ENCODE assay signal across 8 cellular contexts in the genomic region with DNA sequence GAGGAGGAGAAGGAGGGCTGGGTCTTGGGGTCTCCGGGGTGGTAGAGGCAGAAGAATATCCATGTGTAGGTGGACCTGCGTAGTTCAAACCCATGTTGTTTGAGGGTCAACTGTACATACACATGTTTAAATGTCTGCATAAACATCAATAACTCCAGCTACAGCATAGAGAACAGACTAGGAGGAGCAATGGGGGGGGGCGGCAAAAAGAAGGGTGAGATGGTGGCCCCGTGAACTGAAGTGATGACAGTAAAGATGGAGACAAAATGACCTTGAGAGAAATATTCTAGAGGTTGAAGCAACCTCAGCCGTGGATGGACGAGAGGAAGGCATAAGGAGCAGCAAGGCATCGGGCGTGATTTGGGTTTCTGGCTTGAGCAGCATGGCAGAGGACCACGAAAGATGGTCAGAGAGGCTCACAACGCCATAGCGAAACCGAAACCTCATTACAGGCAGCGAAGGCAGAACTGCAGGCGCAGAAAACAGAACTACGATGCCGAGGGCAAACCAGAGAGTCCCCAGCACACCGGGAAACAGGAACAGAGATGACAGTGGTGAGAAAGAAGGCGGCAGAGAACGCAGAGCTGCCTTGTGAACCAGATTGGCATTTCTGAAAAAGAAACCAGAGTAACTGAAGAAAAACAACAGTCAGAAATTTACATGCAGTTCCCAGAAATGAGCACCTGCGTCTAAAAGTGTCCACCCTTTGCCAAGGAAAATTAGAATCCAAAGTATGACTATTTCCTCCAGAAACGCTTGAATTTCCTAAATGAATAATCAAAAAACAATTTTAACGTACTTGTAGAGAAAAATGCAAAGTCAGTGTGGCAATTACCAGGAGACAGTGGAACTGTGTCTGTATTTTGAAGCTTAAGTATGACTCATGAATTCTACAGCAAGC.
DNase-seq lines count a peak whose midpoint lies in the region; ATAC-seq lines count a peak whose summit lies in the region.

No MANE protein-coding gene starts in this region.

- DNase-seq in NCI-H1436 (lab: John Stamatoyannopoulos, UW) (peak; percentile 22), NCI-H1436 treated with DMSO at 0.1 percent for 48 hours (lab: John Stamatoyannopoulos, UW) (no peak), NOMO-1 treated with dmso at 0.1 percent for 144 hours (lab: John Stamatoyannopoulos, UW; ENCODE audit: unreplicated experiment) (peak; percentile 96), activated T-cell treated with anti-CD3 and anti-CD28 coated beads for 24 hours (ENCODE audit: low read depth) (peak; percentile 74), fibroblast of gingiva (ENCODE audit: low read depth) (peak; percentile 93), NCI-H524 treated with DMSO at 0.1 percent for 48 hours (lab: John Stamatoyannopoulos, UW) (no peak)

- H3K36me3 ChIP-seq in rectal smooth muscle tissue (ENCODE audit: control insufficient read depth, insufficient read depth, low read length) = no peaks in the 10 kb centered on the region

- no peaks in the 10 kb centered on the region for H3K4me1 ChIP-seq in rectal smooth muscle tissue (ENCODE audit: control insufficient read depth, insufficient read depth, low read length)

- H3K27ac ChIP-seq in rectal smooth muscle tissue (ENCODE audit: low read depth, low read length) = no peak overlapping the region

- no peaks in the 10 kb centered on the region for H3K27me3 ChIP-seq in rectal smooth muscle tissue (ENCODE audit: control insufficient read depth, insufficient read depth, low read length)

- peak overlapping the region; percentile 14 for H3K4me3 ChIP-seq in rectal smooth muscle tissue (ENCODE audit: low read length)

- no peak overlapping the region for H3K9ac ChIP-seq in rectal smooth muscle tissue (ENCODE audit: low read length)

- ATAC-seq in HG03039 (IDR thresholded peaks at IDR 0.05; ENCODE audit: unreplicated experiment) = peak; percentile 73

Comparison
In these comparisons a context has a peak if more than half of its experiments do, and no peak if none do; other contexts are left out.
1. DNase-seq: peak in NCI-H1436 (single experiment), NOMO-1 treated with dmso at 0.1 percent for 144 hours (single experiment), activated T-cell treated with anti-CD3 and anti-CD28 coated beads for 24 hours (single experiment) and fibroblast of gingiva (single experiment); none in NCI-H1436 treated with DMSO at 0.1 percent for 48 hours (single experiment) and NCI-H524 treated with DMSO at 0.1 percent for 48 hours (single experiment).